In the genomic region with DNA sequence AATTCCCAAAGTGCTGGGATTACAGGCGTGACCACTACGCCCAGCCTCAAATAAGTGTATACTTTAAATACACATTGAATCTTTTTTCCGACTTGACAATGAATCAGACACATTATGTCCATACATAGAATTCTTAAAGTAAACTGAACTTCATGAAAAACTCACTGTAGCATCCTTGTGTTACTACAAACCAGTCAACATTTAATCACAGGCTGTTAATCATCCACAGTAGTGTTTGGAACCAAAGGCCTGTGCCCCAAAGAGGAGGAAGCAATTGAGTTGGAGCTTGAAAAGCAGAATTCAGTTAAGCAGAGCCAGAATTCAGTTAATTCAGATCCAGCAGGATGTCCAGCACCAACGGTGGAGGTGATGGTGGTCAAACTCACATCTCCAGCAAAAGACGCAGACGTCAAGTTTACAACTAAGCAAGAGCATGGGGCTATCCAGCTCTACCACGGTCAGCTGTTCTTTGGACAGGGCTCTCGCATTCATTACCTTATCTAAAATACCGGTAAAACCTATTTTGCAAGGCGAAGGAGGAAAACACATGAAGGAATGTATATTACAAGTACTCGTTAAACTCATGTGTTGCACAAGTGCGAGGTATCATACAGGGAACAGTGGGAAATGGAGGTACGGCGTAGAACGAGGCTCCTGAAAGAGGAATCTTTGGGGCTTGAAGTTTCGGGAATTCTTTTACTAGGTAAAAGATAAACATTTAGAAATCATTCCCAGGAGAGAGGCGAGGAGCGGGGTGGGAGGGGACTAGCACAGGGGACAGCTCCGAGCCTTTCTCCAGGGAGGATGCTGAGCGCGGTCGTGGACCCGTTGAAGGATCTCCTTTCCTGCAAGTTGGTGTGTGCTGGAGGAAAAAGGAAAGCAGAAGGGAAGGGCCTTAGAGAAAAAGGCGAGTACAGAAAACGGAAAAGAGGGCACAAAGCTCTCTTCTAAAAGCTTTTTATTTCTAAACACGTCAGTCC, we compare ENCODE assay signal across 8 cellular contexts. TPM values are rescaled to one million over a fixed set of nuclear protein-coding genes. Genes with fewer than 3 reads are reported as not detected.
DNase-seq lines count a peak whose midpoint lies in the region; TF ChIP-seq lines count a peak whose summit lies in the region.

No MANE protein-coding gene starts in this region.

- DNase-seq in NCI-H510A treated with DMSO at 0.1 percent for 48 hours (lab: John Stamatoyannopoulos, UW) (peak; percentile 75), NCI-H510A (lab: John Stamatoyannopoulos, UW) (no peak), NAMALWA (ENCODE audit: low spot score) (peak; percentile 10), astrocyte of the hippocampus (ENCODE audit: low read depth, low spot score) (peak; percentile 60), islet precursor cell (peak; percentile 57), spleen (peak; percentile 81), ureter (ENCODE audit: low spot score) (no peak)
- DNase-seq in central memory CD4-positive, alpha-beta T cell, result no peak

- no peaks in the 10 kb centered on the region for H3K27me3 ChIP-seq in spleen (replicated peaks in 1 of 7)

- peak overlapping the region; percentile 73 to 98 (median 90) for H3K4me3 ChIP-seq in spleen

- no peak for TF ChIP-seq CTCF in spleen (IDR thresholded peaks at IDR 0.05 in 8 of 11, conservative IDR thresholded peaks at IDR 0.05 in 3 of 11)

- no peak for TF ChIP-seq POLR2A in spleen (IDR thresholded peaks at IDR 0.05)

- 26 to 32% (median 29%) methylated on average over 26 of the region's 26 CpGs for WGBS in spleen, 5 donors

- H3K9me3 ChIP-seq in spleen, result no peaks in the 10 kb centered on the region

- peak overlapping the region in 5 of 8 donors; percentile 99 to 100 (median 100) for H3K27ac ChIP-seq in spleen

- peaks cover 31 to 55% (median 42%) of the 10 kb centered on the region in 6 donors for H3K4me1 ChIP-seq in spleen

- intact Hi-C loops in spleen (cut with DNase I; ENCODE audit: low total_unique reads), result no loop called here

- peaks cover 0 to 31% (median 8%) of the 10 kb centered on the region in 6 donors for H3K36me3 ChIP-seq in spleen

RNA-seq across cellular contexts. Expression of a gene that starts 1.0 kb away (rescaled TPM):
- total RNA-seq in spleen (10 to 100 TPM; 17.7 to 29.7 (median 24.0) TPM), ureter (128 TPM)
- 1 to 10 TPM; 3.9 to 6.9 (median 6.6) TPM for polyA plus RNA-seq in spleen

RNA-seq across cellular contexts. Expression of a gene that starts 1.5 kb away (rescaled TPM):
- total RNA-seq in spleen, result 10 to 100 TPM; 45.7 to 99.7 (median 79.0) TPM
- polyA plus RNA-seq in spleen, result 10 to 100 TPM; 50.6 to 72.4 (median 57.0) TPM
- 111 TPM for total RNA-seq in ureter

RNA-seq across cellular contexts. Expression of a gene that starts 59.1 kb away (rescaled TPM):
- total RNA-seq in spleen (1 to 10 TPM in 4 of 7 donors, under 1 TPM in 3; 0.30 to 2.7 (median 1.0) TPM), ureter (38.0 TPM)
- polyA plus RNA-seq in spleen, result under 1 TPM; 0.13 to 0.37 (median 0.18) TPM

Comparison
In these comparisons a context has a peak if more than half of its experiments do, and no peak if none do; other contexts are left out.
1. DNase-seq: peak in NCI-H510A treated with DMSO at 0.1 percent for 48 hours (single experiment), NAMALWA (single experiment), astrocyte of the hippocampus (single experiment), islet precursor cell (single experiment) and spleen (single experiment); none in NCI-H510A (single experiment), ureter (single experiment) and central memory CD4-positive, alpha-beta T cell (single experiment).
2. RNA of a gene that starts 59.1 kb away (total RNA-seq): 38.0 TPM in ureter (single experiment); 0.30 to 2.7 TPM in spleen; every median in the first group is over 10 times any median in the second.